Comparison of ENCODE assay signal across 20 cellular contexts in genomic region chr20:50272413-50273120, GRCh38.
DNase-seq lines count a peak whose midpoint lies in the region; ATAC-seq and TF ChIP-seq lines count a peak whose summit lies in the region.
"Had no signal": no experiment of that assay in that cellular context is flagged by ENCODE, and none has a peak within 500 bp of the region (broad histone marks: within the 10 kb centered on the region; RNA-seq: fewer than 3 reads in every experiment).

No MANE protein-coding gene starts in this region.

- peak overlapping the region; percentile 76 for H3K27ac ChIP-seq in HL-60 (replicated peaks)
- H3K27ac ChIP-seq in liver (ENCODE audit: low read depth in 1 of 2, low read length in 2 of 2): peak overlapping the region; percentile 74 to 79
- H3K27ac ChIP-seq in stomach: peak overlapping the region in 4 of 5 donors; percentile 6 to 83 (median 49)
- H3K27ac ChIP-seq: brain microvascular endothelial cell had no signal

- peak in 1 of 2 donors; percentile 30 for TF ChIP-seq RAD21 in liver (IDR thresholded peaks at IDR 0.05)

- H3K9ac ChIP-seq in liver (ENCODE audit: low read depth in 1 of 2, low read length in 2 of 2): peak overlapping the region in 1 of 2 donors; percentile 9

- H3K4me3 ChIP-seq in HL-60 (replicated peaks; ENCODE audit: insufficient read depth, low read length): no peak overlapping the region
- H3K4me3 ChIP-seq in liver (ENCODE audit: low read depth in 1 of 3, low read length in 3 of 3): no peak overlapping the region
- no peak overlapping the region for H3K4me3 ChIP-seq in stomach
- H3K4me3 ChIP-seq: thoracic aorta had no signal

- H3K4me1 ChIP-seq in liver (ENCODE audit: control insufficient read depth in 4 of 4, insufficient read depth in 4 of 4, low read length in 3 of 4) (peaks cover 0 to 18% (median 15%) of the 10 kb centered on the region in 4 donors), stomach (peaks cover 5 to 34% (median 16%) of the 10 kb centered on the region in 4 donors)

- TF ChIP-seq EP300 in stomach (IDR thresholded peaks at IDR 0.05): no peak

- intact Hi-C loops in stomach (cut with DNase I; ENCODE audit: low total_unique reads): no loop called here

- no peak for DNase-seq in HL-60 (ENCODE audit: low read depth in 1 of 2, low spot score in 1 of 2)
- peak; percentile 28 for DNase-seq in NCI-H524 treated with DMSO at 0.1 percent for 48 hours (lab: John Stamatoyannopoulos, UW)
- DNase-seq in stomach: no peak
- DNase-seq in stimulated activated CD4-positive, alpha-beta T cell treated with anti-CD3 and anti-CD28 coated beads, Interleukin-15, amount 100 ng/mL, for 24 hours: no peak
- no peak for DNase-seq in HCEC 1CT
- DNase-seq: activated CD4-positive, alpha-beta T cell treated with anti-CD3 and anti-CD28 coated beads for 1 hour; activated CD8-positive, alpha-beta memory T cell treated with anti-CD3 and anti-CD28 coated beads for 24 hours; activated naive CD8-positive, alpha-beta T cell treated with anti-CD3 and anti-CD28 coated beads for 36 hours; brain microvascular endothelial cell; COR-L47; dermis blood vessel endothelial cell; foreskin fibroblast; kidney; NCI-H1417; NCI-H226 had no signal

- H3K9me3 ChIP-seq in liver (ENCODE audit: control insufficient read depth in 4 of 4, low read length in 3 of 4) (no peaks in the 10 kb centered on the region), stomach (no peaks in the 10 kb centered on the region)
- H3K9me3 ChIP-seq: thoracic aorta had no signal

- H3K36me3 ChIP-seq in liver (ENCODE audit: control insufficient read depth in 4 of 4, insufficient read depth in 3 of 4, low read depth in 1 of 4, low read length in 3 of 4): no peaks in the 10 kb centered on the region
- no peaks in the 10 kb centered on the region for H3K36me3 ChIP-seq in stomach
- H3K36me3 ChIP-seq: brain microvascular endothelial cell, thoracic aorta had no signal

- TF ChIP-seq CTCF in HL-60 (IDR thresholded peaks at IDR 0.05; ENCODE audit: insufficient read depth, low read length) (no peak), liver (IDR thresholded peaks at IDR 0.05; ENCODE audit: low read depth, low read length, missing input control) (no peak), stomach (IDR thresholded peaks at IDR 0.05) (no peak)

- no peaks in the 10 kb centered on the region for H3K27me3 ChIP-seq in HL-60 (ENCODE audit: insufficient read depth, poor library complexity, severe bottlenecking)
- no peaks in the 10 kb centered on the region for H3K27me3 ChIP-seq in liver (ENCODE audit: control insufficient read depth in 4 of 4, insufficient read depth in 4 of 4, low read length in 3 of 4)
- H3K27me3 ChIP-seq in stomach: no peaks in the 10 kb centered on the region
- H3K27me3 ChIP-seq: brain microvascular endothelial cell had no signal

- ATAC-seq in HG03280 (IDR thresholded peaks at IDR 0.05; ENCODE audit: unreplicated experiment) (no peak), GM18858 (IDR thresholded peaks at IDR 0.05; ENCODE audit: unreplicated experiment) (no peak)
- ATAC-seq: natural killer cell treated with Interleukin-12 subunit alpha and Interleukin-12 subunit beta and Interleukin-15 and Interleukin-18, amount 100 ng/mL, for 72 hours had no signal

- WGBS in liver: 58% methylated on average over 5 of the region's 5 CpGs
- 63 to 81% (median 65%) methylated on average over 5 of the region's 5 CpGs for WGBS in stomach, 5 donors

- TF ChIP-seq POLR2A in stomach (IDR thresholded peaks at IDR 0.05): no peak

TF ChIP-seq in liver, 16 proteins besides CTCF, POLR2A, EP300 and RAD21:
- TF ChIP-seq SP1 (IDR thresholded peaks at IDR 0.05): peak; percentile 6
- TF ChIP-seq HNF4G (IDR thresholded peaks at IDR 0.05): no peak
